Comparison of ENCODE assay signal across 16 cellular contexts in genomic region chr16:13112639-13113038, GRCh38.
DNase-seq lines count a peak whose midpoint lies in the region; TF ChIP-seq lines count a peak whose summit lies in the region.
"Had no signal": no experiment of that assay in that cellular context is flagged by ENCODE, and none has a peak within 500 bp of the region (broad histone marks: within the 10 kb centered on the region; RNA-seq: fewer than 3 reads in every experiment).

No MANE protein-coding gene starts in this region.

- BruUV-seq in PC-9 (replicated peaks; lab: Mats Ljungman, UMichigan): no TSS peak

- H3K4me2 ChIP-seq in PC-9 (no peak overlapping the region), neural progenitor cell (peak overlapping the region; percentile 4)
- H3K4me2 ChIP-seq: BLaER1 treated with 17β-estradiol and CSF1 and Interleukin-3, amounts not matched to agents 10 nM and 100 nM; SK-N-SH had no signal

- TF ChIP-seq CTCF in PC-9 (conservative IDR thresholded peaks at IDR 0.05) (no peak), neural progenitor cell (IDR thresholded peaks at IDR 0.05) (no peak)

- CTCF ChIA-PET in PC-9 (lab: Charles Lee): interaction anchor here (0.7 kb wide), 2 partner anchors 80 to 884 kb away, joined by 7 to 16 read pairs; no protein-coding TSS in a partner anchor

- H3K36me3 ChIP-seq in PC-9 (ENCODE audit: low read depth): no peaks in the 10 kb centered on the region
- no peaks in the 10 kb centered on the region for H3K36me3 ChIP-seq in neural progenitor cell
- H3K36me3 ChIP-seq: BLaER1 treated with 17β-estradiol and CSF1 and Interleukin-3, amounts not matched to agents 10 nM and 100 nM had no signal

- peaks cover 2% of the 10 kb centered on the region for H3K9me3 Mint-ChIP-seq in neural progenitor cell

- POLR2A ChIA-PET in PC-9 (lab: Charles Lee; ENCODE audit: unreplicated experiment): no interaction called here

- intact Hi-C loops in PC-9 (cut with micrococcal nuclease; ENCODE audit: unreplicated experiment): loop anchor here (5.0 kb wide), 1 partner anchor 195 kb away; no protein-coding TSS in a partner anchor

- H3K27ac Mint-ChIP-seq in neural progenitor cell: peak overlapping the region; percentile 48

- H3K79me2 ChIP-seq in PC-9 (ENCODE audit: low read depth): peaks cover 82% of the 10 kb centered on the region
- no peaks in the 10 kb centered on the region for H3K79me2 ChIP-seq in neural progenitor cell (ENCODE audit: low read depth)

- H3K9me3 ChIP-seq in PC-9 (ENCODE audit: insufficient read depth, low read depth): no peaks in the 10 kb centered on the region
- H3K9me3 ChIP-seq in neural progenitor cell (ENCODE audit: low read depth): no peaks in the 10 kb centered on the region
- H3K9me3 ChIP-seq: SK-N-SH had no signal

- DNase-seq in PC-9 (no peak), fibroblast of gingiva (ENCODE audit: low read depth) (peak; percentile 63), neural progenitor cell (ENCODE audit: low spot score) (peak; percentile 61), putamen (ENCODE audit: low spot score) (no peak), cerebellar cortex (ENCODE audit: low spot score) (no peak), CD1c-positive myeloid dendritic cell (ENCODE audit: extremely low spot score) (no peak), NCI-H1694 (lab: John Stamatoyannopoulos, UW) (no peak)
- DNase-seq: CD8-positive, alpha-beta memory T cell; GOT3; KG1; NCI-H1417 treated with DMSO at 0.1 percent for 48 hours; NCI-H1930; NCI-H2171 treated with DMSO at 0.1 percent for 48 hours; SHP77 treated with DMSO at 0.1 percent for 48 hours; SK-N-SH had no signal

- H2AFZ ChIP-seq in PC-9 (no peak overlapping the region), neural progenitor cell (replicated peaks) (no peak overlapping the region)

- H3K9me2 ChIP-seq in PC-9 (ENCODE audit: insufficient read depth): no peaks in the 10 kb centered on the region
- H3K9me2 ChIP-seq: SK-N-SH had no signal

- no peak overlapping the region for H3K9ac ChIP-seq in neural progenitor cell
- H3K9ac ChIP-seq: BLaER1 treated with 17β-estradiol and CSF1 and Interleukin-3, amounts not matched to agents 10 nM and 100 nM; SK-N-SH had no signal

- no peak overlapping the region for H3K4me3 ChIP-seq in PC-9
- no peak overlapping the region for H3K4me3 ChIP-seq in neural progenitor cell
- H3K4me3 ChIP-seq: BLaER1 treated with 17β-estradiol and CSF1 and Interleukin-3, amounts not matched to agents 10 nM and 100 nM had no signal

- H3K4me1 ChIP-seq in PC-9 (replicated peaks; ENCODE audit: insufficient read depth) (peaks cover 49% of the 10 kb centered on the region), neural progenitor cell (peaks cover 30% of the 10 kb centered on the region)
- H3K4me1 ChIP-seq: BLaER1 treated with 17β-estradiol and CSF1 and Interleukin-3, amounts not matched to agents 10 nM and 100 nM had no signal

- no peak overlapping the region for H3K4me3 Mint-ChIP-seq in neural progenitor cell
- H3K4me3 Mint-ChIP-seq: CD8-positive, alpha-beta memory T cell had no signal

- H3K27me3 Mint-ChIP-seq in neural progenitor cell (ENCODE audit: insufficient read depth, low read depth): peaks cover 2% of the 10 kb centered on the region
- H3K27me3 Mint-ChIP-seq: CD8-positive, alpha-beta memory T cell had no signal

- H3K27me3 ChIP-seq in PC-9 (ENCODE audit: insufficient read depth, low read depth) (no peaks in the 10 kb centered on the region), neural progenitor cell (no peaks in the 10 kb centered on the region)
- H3K27me3 ChIP-seq: BLaER1 treated with 17β-estradiol and CSF1 and Interleukin-3, amounts not matched to agents 10 nM and 100 nM had no signal

- H4K20me1 ChIP-seq in PC-9 (ENCODE audit: insufficient read depth): peaks cover 8% of the 10 kb centered on the region; the same call in 1 of the 2 replicates
- H4K20me1 ChIP-seq in neural progenitor cell (ENCODE audit: low read depth): peaks cover 3% of the 10 kb centered on the region
- H4K20me1 ChIP-seq: BLaER1 treated with 17β-estradiol and CSF1 and Interleukin-3, amounts not matched to agents 10 nM and 100 nM had no signal

- H3K36me3 Mint-ChIP-seq in neural progenitor cell: no peaks in the 10 kb centered on the region
- H3K36me3 Mint-ChIP-seq: CD8-positive, alpha-beta memory T cell had no signal

- H3K27ac ChIP-seq in PC-9: peak overlapping the region; percentile 97
- no peak overlapping the region for H3K27ac ChIP-seq in neural progenitor cell
- H3K27ac ChIP-seq: BLaER1 treated with 17β-estradiol and CSF1 and Interleukin-3, amounts not matched to agents 10 nM and 100 nM had no signal

- H3F3A ChIP-seq in PC-9 (ENCODE audit: insufficient read depth, low read depth) (peaks cover 44% of the 10 kb centered on the region), neural progenitor cell (ENCODE audit: low read depth) (peaks cover 29% of the 10 kb centered on the region)

- peaks cover 25% of the 10 kb centered on the region for H3K4me1 Mint-ChIP-seq in neural progenitor cell
- H3K4me1 Mint-ChIP-seq: CD8-positive, alpha-beta memory T cell had no signal

Comparison
In these comparisons a context has a peak if more than half of its experiments do, and no peak if none do; other contexts are left out.
1. DNase-seq: peak in fibroblast of gingiva (single experiment) and neural progenitor cell (single experiment); none in PC-9 (0 of 2), putamen (single experiment), cerebellar cortex (single experiment), CD1c-positive myeloid dendritic cell (single experiment) and NCI-H1694 (single experiment).